1 cellular context compared by ENCODE assay signal in genomic region chr16:28834349-28834748, GRCh38.
TF ChIP-seq lines count a peak whose summit lies in the region.

No MANE protein-coding gene starts in this region.

TF ChIP-seq in HepG2, 621 proteins besides CTCF, POLR2A, EP300 and RAD21:
- TF ChIP-seq KDM6A (CRISPR knock-in tag; IDR thresholded peaks at IDR 0.05; ENCODE audit: low read depth) (no peak), HNRNPK (IDR thresholded peaks at IDR 0.05; ENCODE audit: low read depth, low read length, poor library complexity, severe bottlenecking) (no peak), ZNF563 (CRISPR knock-in tag; IDR thresholded peaks at IDR 0.05) (0 out of 2 replicates have a peak, but pooled peaks have one; percentile 28), ZNF720 (CRISPR knock-in tag; IDR thresholded peaks at IDR 0.05) (no peak), RBM39 (IDR thresholded peaks at IDR 0.05; ENCODE audit: low read depth, low read length, poor library complexity, severe bottlenecking) (peak; percentile 21), SKIL (CRISPR knock-in tag; IDR thresholded peaks at IDR 0.05; ENCODE audit: borderline replicate concordance) (no peak), ZSCAN21 (CRISPR knock-in tag; IDR thresholded peaks at IDR 0.05; ENCODE audit: borderline replicate concordance) (no peak), REPIN1 (CRISPR knock-in tag; IDR thresholded peaks at IDR 0.05; ENCODE audit: borderline replicate concordance, low read depth) (no peak), SRSF4 (IDR thresholded peaks at IDR 0.05; ENCODE audit: low read depth, low read length, poor library complexity, severe bottlenecking) (no peak), PHF5A (CRISPR knock-in tag; IDR thresholded peaks at IDR 0.05; ENCODE audit: low read depth, unreplicated experiment) (no peak), DBP (CRISPR knock-in tag; IDR thresholded peaks at IDR 0.05; ENCODE audit: not compliant biosample characterization) (no peak), ZNF607 (CRISPR knock-in tag; IDR thresholded peaks at IDR 0.05; ENCODE audit: borderline replicate concordance) (no peak), HNF1B (CRISPR knock-in tag; IDR thresholded peaks at IDR 0.05) (0 out of 2 replicates have a peak, but pooled peaks have one; percentile 40), ZBTB14 (CRISPR knock-in tag; IDR thresholded peaks at IDR 0.05) (no peak), TBL1XR1 (IDR thresholded peaks at IDR 0.05; ENCODE audit: borderline replicate concordance, low read length, partially characterized antibody) (no peak), GTF3A (CRISPR knock-in tag; conservative IDR thresholded peaks at IDR 0.05) (no peak), ZNF691 (CRISPR knock-in tag; IDR thresholded peaks at IDR 0.05; ENCODE audit: borderline replicate concordance, low read depth) (no peak), DNMT1 (CRISPR knock-in tag; IDR thresholded peaks at IDR 0.05) (peak; percentile 32; the same call in 1 of the 2 replicates), PHF21A (CRISPR knock-in tag; IDR thresholded peaks at IDR 0.05) (no peak), ZNF891 (CRISPR knock-in tag; IDR thresholded peaks at IDR 0.05) (0 out of 2 replicates have a peak, but pooled peaks have one; percentile 41), HNRNPH1 (optimal IDR thresholded peaks at IDR 0.05; ENCODE audit: low read depth, low read length) (no peak), ZNF326 (CRISPR knock-in tag; IDR thresholded peaks at IDR 0.05; ENCODE audit: borderline replicate concordance) (no peak), KLF11 (CRISPR knock-in tag; IDR thresholded peaks at IDR 0.05) (no peak), CSRNP2 (CRISPR knock-in tag; conservative IDR thresholded peaks at IDR 0.05; ENCODE audit: low read depth) (no peak), MYC (CRISPR knock-in tag; IDR thresholded peaks at IDR 0.05; ENCODE audit: borderline replicate concordance) (no peak), SAFB2 (CRISPR knock-in tag; IDR thresholded peaks at IDR 0.05; ENCODE audit: borderline replicate concordance, low read depth) (no peak), NR2C2 (CRISPR knock-in tag; IDR thresholded peaks at IDR 0.05; ENCODE audit: borderline replicate concordance) (no peak), ZNF382 (CRISPR knock-in tag; IDR thresholded peaks at IDR 0.05; ENCODE audit: borderline replicate concordance) (no peak), ATF1 (CRISPR knock-in tag; IDR thresholded peaks at IDR 0.05) (no peak), AGO2 (optimal IDR thresholded peaks at IDR 0.05; ENCODE audit: low read depth, low read length) (peak; percentile 72), RBFOX2 (IDR thresholded peaks at IDR 0.05; ENCODE audit: low read depth, low read length) (peak; percentile 56; the same call in 1 of the 2 replicates), ZNF224 (CRISPR knock-in tag; IDR thresholded peaks at IDR 0.05) (no peak), HNRNPL (IDR thresholded peaks at IDR 0.05; ENCODE audit: low read depth, low read length) (no peak), ZNF564 (CRISPR knock-in tag; IDR thresholded peaks at IDR 0.05) (no peak), ZNF782 (CRISPR knock-in tag; IDR thresholded peaks at IDR 0.05; ENCODE audit: borderline replicate concordance) (no peak), NONO (IDR thresholded peaks at IDR 0.05) (no peak), NONO (CRISPR knock-in tag; conservative IDR thresholded peaks at IDR 0.05) (0 out of 2 replicates have a peak, but pooled peaks have one; percentile 1), ARID4A (CRISPR knock-in tag; IDR thresholded peaks at IDR 0.05; ENCODE audit: borderline replicate concordance) (no peak)
- TF ChIP-seq, protein P1, sequence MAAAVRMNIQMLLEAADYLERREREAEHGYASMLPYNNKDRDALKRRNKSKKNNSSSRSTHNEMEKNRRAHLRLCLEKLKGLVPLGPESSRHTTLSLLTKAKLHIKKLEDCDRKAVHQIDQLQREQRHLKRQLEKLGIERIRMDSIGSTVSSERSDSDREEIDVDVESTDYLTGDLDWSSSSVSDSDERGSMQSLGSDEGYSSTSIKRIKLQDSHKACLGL (CRISPR knock-in tag; IDR thresholded peaks at IDR 0.05): peak; percentile 24; the same call in 1 of the 2 replicates
- TF ChIP-seq, protein P2, sequence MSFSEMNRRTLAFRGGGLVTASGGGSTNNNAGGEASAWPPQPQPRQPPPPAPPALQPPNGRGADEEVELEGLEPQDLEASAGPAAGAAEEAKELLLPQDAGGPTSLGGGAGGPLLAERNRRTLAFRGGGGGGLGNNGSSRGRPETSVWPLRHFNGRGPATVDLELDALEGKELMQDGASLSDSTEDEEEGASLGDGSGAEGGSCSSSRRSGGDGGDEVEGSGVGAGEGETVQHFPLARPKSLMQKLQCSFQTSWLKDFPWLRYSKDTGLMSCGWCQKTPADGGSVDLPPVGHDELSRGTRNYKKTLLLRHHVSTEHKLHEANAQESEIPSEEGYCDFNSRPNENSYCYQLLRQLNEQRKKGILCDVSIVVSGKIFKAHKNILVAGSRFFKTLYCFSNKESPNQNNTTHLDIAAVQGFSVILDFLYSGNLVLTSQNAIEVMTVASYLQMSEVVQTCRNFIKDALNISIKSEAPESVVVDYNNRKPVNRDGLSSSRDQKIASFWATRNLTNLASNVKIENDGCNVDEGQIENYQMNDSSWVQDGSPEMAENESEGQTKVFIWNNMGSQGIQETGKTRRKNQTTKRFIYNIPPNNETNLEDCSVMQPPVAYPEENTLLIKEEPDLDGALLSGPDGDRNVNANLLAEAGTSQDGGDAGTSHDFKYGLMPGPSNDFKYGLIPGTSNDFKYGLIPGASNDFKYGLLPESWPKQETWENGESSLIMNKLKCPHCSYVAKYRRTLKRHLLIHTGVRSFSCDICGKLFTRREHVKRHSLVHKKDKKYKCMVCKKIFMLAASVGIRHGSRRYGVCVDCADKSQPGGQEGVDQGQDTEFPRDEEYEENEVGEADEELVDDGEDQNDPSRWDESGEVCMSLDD (CRISPR knock-in tag; IDR thresholded peaks at IDR 0.05; ENCODE audit: borderline replicate concordance): no peak
- TF ChIP-seq, protein P3, sequence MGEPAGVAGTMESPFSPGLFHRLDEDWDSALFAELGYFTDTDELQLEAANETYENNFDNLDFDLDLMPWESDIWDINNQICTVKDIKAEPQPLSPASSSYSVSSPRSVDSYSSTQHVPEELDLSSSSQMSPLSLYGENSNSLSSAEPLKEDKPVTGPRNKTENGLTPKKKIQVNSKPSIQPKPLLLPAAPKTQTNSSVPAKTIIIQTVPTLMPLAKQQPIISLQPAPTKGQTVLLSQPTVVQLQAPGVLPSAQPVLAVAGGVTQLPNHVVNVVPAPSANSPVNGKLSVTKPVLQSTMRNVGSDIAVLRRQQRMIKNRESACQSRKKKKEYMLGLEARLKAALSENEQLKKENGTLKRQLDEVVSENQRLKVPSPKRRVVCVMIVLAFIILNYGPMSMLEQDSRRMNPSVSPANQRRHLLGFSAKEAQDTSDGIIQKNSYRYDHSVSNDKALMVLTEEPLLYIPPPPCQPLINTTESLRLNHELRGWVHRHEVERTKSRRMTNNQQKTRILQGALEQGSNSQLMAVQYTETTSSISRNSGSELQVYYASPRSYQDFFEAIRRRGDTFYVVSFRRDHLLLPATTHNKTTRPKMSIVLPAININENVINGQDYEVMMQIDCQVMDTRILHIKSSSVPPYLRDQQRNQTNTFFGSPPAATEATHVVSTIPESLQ (CRISPR knock-in tag; conservative IDR thresholded peaks at IDR 0.05): no peak
- TF ChIP-seq, protein P4, sequence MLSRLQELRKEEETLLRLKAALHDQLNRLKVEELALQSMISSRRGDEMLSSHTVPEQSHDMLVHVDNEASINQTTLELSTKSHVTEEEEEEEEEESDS (CRISPR knock-in tag; IDR thresholded peaks at IDR 0.05; ENCODE audit: borderline replicate concordance): no peak
